ENCODE assay signal across 28 cellular contexts in genomic region chrX:21700967-21701366, GRCh38. TPM values are rescaled to one million over a fixed set of nuclear protein-coding genes. Genes with fewer than 3 reads are reported as not detected.
DNase-seq lines count a peak whose midpoint lies in the region; ATAC-seq, FAIRE-seq and TF ChIP-seq lines count a peak whose summit lies in the region.
"Had no signal": no experiment of that assay in that cellular context is flagged by ENCODE, and none has a peak within 500 bp of the region (broad histone marks: within the 10 kb centered on the region; RNA-seq: fewer than 3 reads in every experiment).

No MANE protein-coding gene starts in this region.

- TF ChIP-seq POLR2A in HepG2 (IDR thresholded peaks at IDR 0.05; ENCODE audit: insufficient read depth in 1 of 2, low read depth in 2 of 2, low read length in 2 of 2): no peak

- POLR2A ChIA-PET in SK-N-SH (lab: Yijun Ruan, JAX): no interaction called here
- POLR2A ChIA-PET in HepG2 (lab: Yijun Ruan, JAX): no interaction called here

- in situ Hi-C loops in HepG2 (cut with HindIII; ENCODE audit: extremely low pct_ligation_motif_present, low pct_unique_long_range_greater_than_20kb): no loop called here

- TF ChIP-seq EP300 in SK-N-SH (IDR thresholded peaks at IDR 0.05; ENCODE audit: borderline replicate concordance in 1 of 2, low read depth in 1 of 2, low read length in 1 of 2) (peak in 1 of 2 experiments; percentile 81; a peak in 2 of 4 replicates), HepG2 (IDR thresholded peaks at IDR 0.05; ENCODE audit: low read depth in 2 of 2, low read length in 2 of 2) (no peak), HepG2 (CRISPR knock-in tag; IDR thresholded peaks at IDR 0.05; ENCODE audit: borderline replicate concordance) (no peak)

- no peak for TF ChIP-seq RAD21 in SK-N-SH (IDR thresholded peaks at IDR 0.05; ENCODE audit: low read length)
- no peak for TF ChIP-seq RAD21 in HepG2 (CRISPR knock-in tag; IDR thresholded peaks at IDR 0.05)

- CTCF ChIA-PET in SK-N-SH (lab: Yijun Ruan, JAX) (interaction anchor here (0.9 kb wide), 1 partner anchor 10 kb away, joined by 3 read pairs; no protein-coding TSS in a partner anchor), HepG2 (lab: Yijun Ruan, JAX; ENCODE audit: low intra/inter-chr PET ratio, low total read pairs) (no interaction called here)

- H2AFZ ChIP-seq in SK-N-SH (ENCODE audit: low read depth): no peak overlapping the region
- no peak overlapping the region for H2AFZ ChIP-seq in HepG2 (ENCODE audit: low read length)
- H2AFZ ChIP-seq: GM23248 had no signal

- DNase-seq in NCI-H1417 (lab: John Stamatoyannopoulos, UW) (peak in 2 of 3 experiments; percentile 27 to 53), NCI-H1417 treated with DMSO at 0.1 percent for 48 hours (lab: John Stamatoyannopoulos, UW) (no peak), SK-N-SH (peak; percentile 24), HepG2 (ENCODE audit: low spot score) (peak; percentile 18), NCI-H82 (lab: John Stamatoyannopoulos, UW) (no peak), UCSD-AML1 (lab: John Stamatoyannopoulos, UW; ENCODE audit: unreplicated experiment) (no peak)
- no peak for DNase-seq in activated CD4-positive, alpha-beta T cell treated with anti-CD3 and anti-CD28 coated beads, Interleukin-2, amount 50 U/mL, for 1 hour
- DNase-seq: 8988T; Caco-2; CD4-positive, alpha-beta memory T cell; DMS 273 treated with DMSO at 0.1 percent for 48 hours; DND-41; Karpas-422; NCI-H1694; NCI-H2081; NCI-H2171; NCI-H345; NCI-H524 treated with DMSO at 0.1 percent for 48 hours; NK-92 treated with Interleukin-12 subunit alpha and Interleukin-12 subunit beta, amount 100 ng/mL, for 24 hours; SHP77 treated with DMSO at 0.1 percent for 48 hours; T-cell had no signal

- no peak overlapping the region for H3K4me3 ChIP-seq in SK-N-SH (ENCODE audit: low read depth in 2 of 2, low read length in 1 of 2)
- H3K4me3 ChIP-seq in HepG2 (replicated peaks in 1 of 3; ENCODE audit: insufficient read depth in 1 of 3, low read depth in 2 of 3, low read length in 3 of 3): no peak overlapping the region
- no peak overlapping the region for H3K4me3 ChIP-seq in skeletal muscle tissue (ENCODE audit: low read length in 3 of 3)
- H3K4me3 ChIP-seq: BLaER1 treated with 17β-estradiol and CSF1 and Interleukin-3, amounts not matched to agents 10 nM and 100 nM; GM12878; GM23248; HAP-1 had no signal

- H3K4me2 ChIP-seq in SK-N-SH (no peak overlapping the region), HepG2 (ENCODE audit: low read depth, low read length) (no peak overlapping the region)

- H3K27ac ChIP-seq in SK-N-SH (ENCODE audit: low read depth in 2 of 2, low read length in 1 of 2): no peak overlapping the region
- no peak overlapping the region for H3K27ac ChIP-seq in HepG2 (ENCODE audit: extremely low read length, insufficient read depth, low read length)
- peak overlapping the region; percentile 1 for H3K27ac ChIP-seq in skeletal muscle tissue (ENCODE audit: low read depth, low read length)
- H3K27ac ChIP-seq: BLaER1 treated with 17β-estradiol and CSF1 and Interleukin-3, amounts not matched to agents 10 nM and 100 nM; GM23248; RWPE1 had no signal

- intact Hi-C loops in HepG2 (cut with micrococcal nuclease; ENCODE audit: unreplicated experiment): loop anchor here (10.0 kb wide), 1 partner anchor 86 kb away; no protein-coding TSS in a partner anchor

- BruUV-seq in HepG2 (replicated peaks; lab: Mats Ljungman, UMichigan): no TSS peak

- H4K20me1 ChIP-seq in SK-N-SH (ENCODE audit: insufficient read depth) (no peaks in the 10 kb centered on the region), HepG2 (ENCODE audit: insufficient read depth, low read length) (no peaks in the 10 kb centered on the region)
- H4K20me1 ChIP-seq: BLaER1 treated with 17β-estradiol and CSF1 and Interleukin-3, amounts not matched to agents 10 nM and 100 nM had no signal

- 2% methylated on average over 3 of the region's 3 CpGs for WGBS in SK-N-SH (ENCODE audit: low lambda C conversion rate)
- 0% methylated on average over 1 of the region's 3 CpGs for WGBS in HepG2 (ENCODE audit: low lambda C conversion rate)

- no peak for TF ChIP-seq CTCF in SK-N-SH (IDR thresholded peaks at IDR 0.05)
- no peak for TF ChIP-seq CTCF in HepG2 (CRISPR knock-in tag; IDR thresholded peaks at IDR 0.05)

- H3K4me1 ChIP-seq in SK-N-SH (ENCODE audit: control insufficient read depth in 1 of 2, insufficient read depth in 2 of 2, low read depth in 1 of 2, low read length in 1 of 2): no peaks in the 10 kb centered on the region; a peak in 1 of 4 replicates
- peaks cover 7% of the 10 kb centered on the region; the same call in 1 of the 2 replicates for H3K4me1 ChIP-seq in HepG2 (ENCODE audit: insufficient read depth, low read length)
- H3K4me1 ChIP-seq in skeletal muscle tissue (ENCODE audit: control insufficient read depth in 3 of 3, insufficient read depth in 3 of 3, low read length in 3 of 3): peaks cover 2 to 22% (median 11%) of the 10 kb centered on the region in 3 donors
- H3K4me1 ChIP-seq: HAP-1 had no signal

- ATAC-seq in HepG2: peak; percentile 41
- ATAC-seq: GM12878, T-cell had no signal

- no peak for FAIRE-seq in HepG2 (lab: Jason Lieb, UNC)
- FAIRE-seq: GM12878 had no signal

- no peaks in the 10 kb centered on the region for H3F3A ChIP-seq in SK-N-SH (replicated peaks; ENCODE audit: insufficient read depth)

- no peak overlapping the region for H3K9ac ChIP-seq in SK-N-SH
- no peak overlapping the region for H3K9ac ChIP-seq in HepG2 (ENCODE audit: insufficient read depth, low read depth, low read length)
- H3K9ac ChIP-seq in skeletal muscle tissue (ENCODE audit: low read depth in 1 of 3, low read length in 3 of 3): no peak overlapping the region
- H3K9ac ChIP-seq: BLaER1 treated with 17β-estradiol and CSF1 and Interleukin-3, amounts not matched to agents 10 nM and 100 nM; GM23248 had no signal

- H3K79me2 ChIP-seq in SK-N-SH (ENCODE audit: insufficient read depth) (no peaks in the 10 kb centered on the region), HepG2 (ENCODE audit: insufficient read depth, low read length) (no peaks in the 10 kb centered on the region)

- no peaks in the 10 kb centered on the region for H3K9me2 ChIP-seq in SK-N-SH

- H3K36me3 ChIP-seq in SK-N-SH (replicated peaks in 1 of 2; ENCODE audit: control insufficient read depth in 1 of 2, insufficient read depth in 2 of 2, low read length in 1 of 2) (no peaks in the 10 kb centered on the region), HepG2 (replicated peaks in 1 of 2; ENCODE audit: control insufficient read depth in 1 of 2, insufficient read depth in 2 of 2, low read length in 2 of 2) (no peaks in the 10 kb centered on the region), skeletal muscle tissue (ENCODE audit: control insufficient read depth in 3 of 3, insufficient read depth in 3 of 3, low read length in 3 of 3) (no peaks in the 10 kb centered on the region)
- H3K36me3 ChIP-seq: BLaER1 treated with 17β-estradiol and CSF1 and Interleukin-3, amounts not matched to agents 10 nM and 100 nM; HAP-1 had no signal

- H3K27me3 ChIP-seq in SK-N-SH (ENCODE audit: insufficient read depth) (no peaks in the 10 kb centered on the region), HepG2 (ENCODE audit: control insufficient read depth in 1 of 2, insufficient read depth in 2 of 2, low read length in 2 of 2) (no peaks in the 10 kb centered on the region), skeletal muscle tissue (ENCODE audit: control insufficient read depth in 3 of 3, insufficient read depth in 3 of 3, low read length in 3 of 3) (no peaks in the 10 kb centered on the region)
- H3K27me3 ChIP-seq: BLaER1 treated with 17β-estradiol and CSF1 and Interleukin-3, amounts not matched to agents 10 nM and 100 nM had no signal

- no peaks in the 10 kb centered on the region for H3K9me3 ChIP-seq in SK-N-SH
- no peaks in the 10 kb centered on the region for H3K9me3 ChIP-seq in HepG2 (ENCODE audit: low read length)
- H3K9me3 ChIP-seq in skeletal muscle tissue (ENCODE audit: control insufficient read depth in 3 of 3, low read length in 3 of 3): no peaks in the 10 kb centered on the region
- H3K9me3 ChIP-seq: Caco-2, HAP-1 had no signal

RNA-seq across cellular contexts. Expression of gene KLHL34, which starts 42.8 kb away (rescaled TPM):
- polyA plus RNA-seq in SK-N-SH (2012; rRNA removed): not detected in 2 replicates
- polyA plus RNA-seq in SK-N-SH (2012; cell fraction: cytosol; rRNA removed): not detected in 2 replicates
- polyA plus RNA-seq in SK-N-SH (2012; cell fraction: nucleus; rRNA removed): not detected in 2 replicates
- total RNA-seq in HepG2 (2016; rRNA removed; fragmentation: Illumina TruSeq; extraction: Trizol): not detected in 2 replicates
- not detected in 2 replicates for total RNA-seq in HepG2 (2016; cell fraction: cytosol; rRNA removed; fragmentation: Illumina TruSeq; extraction: Trizol; ENCODE audit: low read depth)
- not detected in 2 replicates for total RNA-seq in HepG2 (2016; cell fraction: insoluble cytoplasmic fraction; rRNA removed; fragmentation: Illumina TruSeq; extraction: Trizol)
- not detected in 2 replicates for total RNA-seq in HepG2 (2016; cell fraction: membrane; rRNA removed; fragmentation: Illumina TruSeq; extraction: Trizol)
- not detected in 2 replicates for total RNA-seq in HepG2 (2016; cell fraction: nucleus; rRNA removed; fragmentation: Illumina TruSeq; extraction: Trizol)
- polyA plus RNA-seq in HepG2 (2011; rRNA removed): not detected in 2 replicates
- polyA plus RNA-seq in HepG2 (2011; cell fraction: cytosol; rRNA removed): not detected in 2 replicates
- not detected in 2 replicates for polyA plus RNA-seq in HepG2 (2011; cell fraction: nucleus; rRNA removed)
- polyA plus RNA-seq in HepG2 (2012): not detected in 2 replicates
- polyA plus RNA-seq in HepG2 (2016; cell fraction: cytosol; fragmentation: Illumina TruSeq; extraction: Trizol; ENCODE audit: low read depth): not detected in 2 replicates
- not detected in 2 replicates for polyA plus RNA-seq in HepG2 (2016; cell fraction: insoluble cytoplasmic fraction; fragmentation: Illumina TruSeq; extraction: Trizol; ENCODE audit: low read depth)
- polyA plus RNA-seq in HepG2 (2016; cell fraction: membrane; fragmentation: Illumina TruSeq; extraction: Trizol; ENCODE audit: low read depth): not detected in 2 replicates
- polyA plus RNA-seq in HepG2 (2016; cell fraction: nucleus; fragmentation: Illumina TruSeq; extraction: Trizol; ENCODE audit: insufficient read depth, low read depth): not detected in 2 replicates
- not detected in 2 replicates for polyA minus RNA-seq in HepG2 (2011; rRNA and poly(A)+ RNA removed; ENCODE audit: low replicate concordance)
- not detected in 2 replicates for polyA minus RNA-seq in HepG2 (2011; cell fraction: cytosol; rRNA and poly(A)+ RNA removed)
- polyA minus RNA-seq in HepG2 (2011; cell fraction: nucleus; rRNA and poly(A)+ RNA removed): not detected in 2 replicates
- total RNA-seq in skeletal muscle tissue: under 0.01 TPM
- total RNA-seq: Caco-2, GM12878, GM23248, M059J had no signal
- polyA plus RNA-seq: GM12878, GM23248 had no signal

RNA-seq across cellular contexts. Expression of gene SMPX, which starts 56.9 kb away (rescaled TPM):
- polyA plus RNA-seq in SK-N-SH (2012; rRNA removed): not detected in 2 replicates
- polyA plus RNA-seq in SK-N-SH (2012; cell fraction: cytosol; rRNA removed): not detected in 2 replicates
- polyA plus RNA-seq in SK-N-SH (2012; cell fraction: nucleus; rRNA removed): not detected in 2 replicates
- 0.67 and 1.8 TPM in 2 replicates for total RNA-seq in HepG2 (2016; rRNA removed; fragmentation: Illumina TruSeq; extraction: Trizol)
- 0.44 and 0.61 TPM in 2 replicates for total RNA-seq in HepG2 (2016; cell fraction: cytosol; rRNA removed; fragmentation: Illumina TruSeq; extraction: Trizol; ENCODE audit: low read depth)
- 1.2 and 1.8 TPM in 2 replicates for total RNA-seq in HepG2 (2016; cell fraction: insoluble cytoplasmic fraction; rRNA removed; fragmentation: Illumina TruSeq; extraction: Trizol)
- total RNA-seq in HepG2 (2016; cell fraction: membrane; rRNA removed; fragmentation: Illumina TruSeq; extraction: Trizol): 0.48 and 0.71 TPM in 2 replicates
- 3.1 and 5.3 TPM in 2 replicates for total RNA-seq in HepG2 (2016; cell fraction: nucleus; rRNA removed; fragmentation: Illumina TruSeq; extraction: Trizol)
- polyA plus RNA-seq in HepG2 (2011; rRNA removed): 0.91 and 0.95 TPM in 2 replicates
- 0.16 and 0.23 TPM in 2 replicates for polyA plus RNA-seq in HepG2 (2011; cell fraction: cytosol; rRNA removed)
- 2.5 and 2.9 TPM in 2 replicates for polyA plus RNA-seq in HepG2 (2011; cell fraction: nucleus; rRNA removed)
- polyA plus RNA-seq in HepG2 (2012): 0.52 and 2.3 TPM in 2 replicates
- 0.40 and 0.52 TPM in 2 replicates for polyA plus RNA-seq in HepG2 (2016; cell fraction: cytosol; fragmentation: Illumina TruSeq; extraction: Trizol; ENCODE audit: low read depth)
- 0.56 and 1.7 TPM in 2 replicates for polyA plus RNA-seq in HepG2 (2016; cell fraction: insoluble cytoplasmic fraction; fragmentation: Illumina TruSeq; extraction: Trizol; ENCODE audit: low read depth)
- 0.56 and 0.82 TPM in 2 replicates for polyA plus RNA-seq in HepG2 (2016; cell fraction: membrane; fragmentation: Illumina TruSeq; extraction: Trizol; ENCODE audit: low read depth)
- polyA plus RNA-seq in HepG2 (2016; cell fraction: nucleus; fragmentation: Illumina TruSeq; extraction: Trizol; ENCODE audit: insufficient read depth, low read depth): 12.4 and 13.9 TPM in 2 replicates
- polyA minus RNA-seq in HepG2 (2011; rRNA and poly(A)+ RNA removed; ENCODE audit: low replicate concordance): not detected in 2 replicates
- not detected in 2 replicates for polyA minus RNA-seq in HepG2 (2011; cell fraction: cytosol; rRNA and poly(A)+ RNA removed)
- 0.64 and 2.0 TPM in 2 replicates for polyA minus RNA-seq in HepG2 (2011; cell fraction: nucleus; rRNA and poly(A)+ RNA removed)
- 223 TPM for total RNA-seq in skeletal muscle tissue
- total RNA-seq: CD4-positive, alpha-beta memory T cell; GM12878; GM23248; T-cell had no signal
- polyA plus RNA-seq: CD4-positive, alpha-beta memory T cell; GM23248 had no signal

Comparison
In these comparisons a context has a peak if more than half of its experiments do, and no peak if none do; other contexts are left out.
1. DNase-seq: peak in NCI-H1417 (2 of 3), SK-N-SH (single experiment) and HepG2 (single experiment); none in NCI-H1417 treated with DMSO at 0.1 percent for 48 hours (single experiment), NCI-H82 (single experiment), activated CD4-positive, alpha-beta T cell treated with anti-CD3 and anti-CD28 coated beads, Interleukin-2, amount 50 U/mL, for 1 hour (single experiment) and UCSD-AML1 (single experiment).
2. RNA of gene SMPX, which starts 56.9 kb away (total RNA-seq): 223 TPM in skeletal muscle tissue (single experiment); 0.44 to 5.3 TPM in HepG2; every median in the first group is over 10 times any median in the second.